22 cellular contexts compared by ENCODE assay signal in the genomic region with DNA sequence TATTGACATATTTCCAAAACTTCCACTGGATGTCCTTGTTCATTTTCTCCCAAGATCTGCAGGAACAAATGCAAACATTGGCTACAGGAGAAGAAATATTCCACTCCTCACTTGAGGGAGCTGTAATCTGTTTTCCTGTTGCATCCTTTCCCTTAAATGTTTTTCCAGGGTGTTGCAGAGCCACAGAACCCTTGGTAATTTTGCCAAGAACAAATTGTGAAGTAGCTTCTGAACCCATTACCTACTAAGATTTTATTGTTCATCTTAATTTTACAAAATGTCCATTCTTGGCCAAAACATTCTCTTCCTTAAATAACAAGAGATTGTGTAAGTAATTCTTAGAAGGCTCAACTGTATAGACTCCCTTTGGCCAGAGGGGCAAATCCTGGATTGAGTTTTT.
A peak's percentile ranks its signal among the peaks of the same experiment; 100 is the strongest.
DNase-seq lines count a peak whose midpoint lies in the region; ATAC-seq, FAIRE-seq and TF ChIP-seq lines count a peak whose summit lies in the region.
"Had no signal": no experiment of that assay in that cellular context is flagged by ENCODE, and none has a peak within 500 bp of the region (broad histone marks: within the 10 kb centered on the region; RNA-seq: fewer than 3 reads in every experiment).

No MANE protein-coding gene starts in this region.

- H3K9me1 ChIP-seq in endothelial cell of umbilical vein (replicated peaks; ENCODE audit: control insufficient read depth, extremely low read depth, insufficient read depth, low read length) = no peaks in the 10 kb centered on the region

- TF ChIP-seq CTCF in endothelial cell of umbilical vein (IDR thresholded peaks at IDR 0.05; ENCODE audit: extremely low read depth in 1 of 2, insufficient read depth in 1 of 2, low read depth in 1 of 2, low read length in 2 of 2) = no peak

- H3K79me2 ChIP-seq in endothelial cell of umbilical vein (ENCODE audit: control insufficient read depth, insufficient read depth, low read length) = no peaks in the 10 kb centered on the region

- no peak overlapping the region for H3K27ac ChIP-seq in endothelial cell of umbilical vein (ENCODE audit: insufficient read depth, low read depth, low read length)
- H3K27ac ChIP-seq: body of pancreas had no signal

- H3K4me2 ChIP-seq in endothelial cell of umbilical vein (ENCODE audit: insufficient read depth, low read length) = no peak overlapping the region
- H3K4me2 ChIP-seq: GM23338 had no signal

- ATAC-seq in Right ventricle myocardium inferior = peak; percentile 44
- no peak for ATAC-seq in HG03097 (IDR thresholded peaks at IDR 0.05; ENCODE audit: low FRiP score, unreplicated experiment)
- ATAC-seq: activated naive CD8-positive, alpha-beta T cell treated with anti-CD3 and anti-CD28 coated beads, Interleukin-2, amount 50 U/mL, for 24 hours; body of pancreas; GM23338; K562 had no signal

- no peak overlapping the region for H2AFZ ChIP-seq in endothelial cell of umbilical vein (ENCODE audit: low read depth, low read length)
- H2AFZ ChIP-seq: GM23338 had no signal

- dilution Hi-C loops in endothelial cell of umbilical vein (cut with MboI; ENCODE audit: extremely low pct_ligation_motif_present, low sequenced_read_pairs) = no loop called here

- no peak for FAIRE-seq in endothelial cell of umbilical vein (lab: Jason Lieb, UNC)
- FAIRE-seq: A204.1, GM18507, K562 had no signal

- TF ChIP-seq POLR2A in endothelial cell of umbilical vein (IDR thresholded peaks at IDR 0.05; ENCODE audit: low read depth, low read length) = no peak

- intact Hi-C loops in Right ventricle myocardium inferior (cut with DNase I) = loop anchor here (5.0 kb wide), 1 partner anchor 58 kb away; no protein-coding TSS in a partner anchor
- intact Hi-C loops in cardiac septum (cut with DNase I) = no loop called here
- intact Hi-C loops in endothelial cell of umbilical vein (cut with micrococcal nuclease) = loop anchor here (1.0 kb wide), 1 partner anchor 8 kb away; no protein-coding TSS in a partner anchor

- POLR2A ChIA-PET in endothelial cell of umbilical vein (lab: Charles Lee) = no interaction called here

- H3K36me3 ChIP-seq in endothelial cell of umbilical vein (ENCODE audit: control insufficient read depth in 2 of 2, extremely low read depth in 1 of 2, insufficient read depth in 2 of 2, low read length in 2 of 2) = no peaks in the 10 kb centered on the region

- no peak overlapping the region for H3K4me3 ChIP-seq in endothelial cell of umbilical vein (replicated peaks in 1 of 3; ENCODE audit: insufficient read depth in 1 of 3, low read depth in 1 of 3, low read length in 3 of 3)
- H3K4me3 ChIP-seq: body of pancreas, GM23338, K562 had no signal

- no TSS peak for BruUV-seq in endothelial cell of umbilical vein (replicated peaks; lab: Mats Ljungman, UMichigan)

- H3K9ac ChIP-seq in endothelial cell of umbilical vein (replicated peaks; ENCODE audit: extremely low read depth, insufficient read depth, low read length) = no peak overlapping the region

- CTCF ChIA-PET in endothelial cell of umbilical vein (lab: Charles Lee) = interaction anchor here (1.5 to 2.1 kb wide), 3 partner anchors 10 to 57 kb away, joined by 3 to 10 read pairs (median 9); no protein-coding TSS in a partner anchor

- H3K9me3 ChIP-seq in endothelial cell of umbilical vein (replicated peaks; ENCODE audit: control insufficient read depth, insufficient read depth, low read length) = no peaks in the 10 kb centered on the region
- H3K9me3 ChIP-seq: body of pancreas had no signal

- no peaks in the 10 kb centered on the region for H3K27me3 ChIP-seq in endothelial cell of umbilical vein (ENCODE audit: control insufficient read depth in 2 of 2, insufficient read depth in 2 of 2, low read length in 2 of 2)
- H3K27me3 ChIP-seq: body of pancreas had no signal

- H4K20me1 ChIP-seq in endothelial cell of umbilical vein (replicated peaks; ENCODE audit: control insufficient read depth, extremely low read depth, insufficient read depth, low read length) = no peaks in the 10 kb centered on the region

- peaks cover 10% of the 10 kb centered on the region for H3K4me1 ChIP-seq in endothelial cell of umbilical vein (ENCODE audit: control insufficient read depth, extremely low read depth, insufficient read depth, low read length)
- H3K4me1 ChIP-seq: body of pancreas had no signal

- DNase-seq in Right ventricle myocardium inferior (ENCODE audit: missing footprints) (no peak), cardiac septum (ENCODE audit: low spot score) (no peak), endothelial cell of umbilical vein (ENCODE audit: low read depth, low spot score) (peak; percentile 33), myocyte (ENCODE audit: low read depth) (peak; percentile 70), superior temporal gyrus (ENCODE audit: extremely low spot score) (peak; percentile 22), activated gamma-delta T cell treated with Interleukin-2 at 50 U/mL for 16 hours (no peak), NCI-H2227 treated with DMSO at 0.1 percent for 48 hours (lab: John Stamatoyannopoulos, UW) (no peak)
- DNase-seq: activated CD4-positive, alpha-beta T cell treated with anti-CD3 and anti-CD28 coated beads for 1 hour; activated gamma-delta T cell; activated naive CD8-positive, alpha-beta T cell treated with anti-CD3 and anti-CD28 coated beads, Interleukin-2, amount 50 U/mL, for 24 hours; DMS79; effector CD8-positive, alpha-beta T cell; GF-D8; glutamatergic neuron; kidney glomerular epithelial cell; MM.1S had no signal

TF ChIP-seq in endothelial cell of umbilical vein, 7 proteins besides CTCF, POLR2A, EP300 and RAD21:
- no peak for TF ChIP-seq FOS (IDR thresholded peaks at IDR 0.05; ENCODE audit: borderline replicate concordance, insufficient read depth, low read length)
- no peak for TF ChIP-seq GATA2 (IDR thresholded peaks at IDR 0.05; ENCODE audit: insufficient read depth, insufficient read length, low read depth, low read length)

Comparison
In these comparisons a context has a peak if more than half of its experiments do, and no peak if none do; other contexts are left out.
1. DNase-seq: peak in endothelial cell of umbilical vein (single experiment), myocyte (single experiment) and superior temporal gyrus (single experiment); none in Right ventricle myocardium inferior (single experiment), cardiac septum (single experiment), activated gamma-delta T cell treated with Interleukin-2 at 50 U/mL for 16 hours (single experiment) and NCI-H2227 treated with DMSO at 0.1 percent for 48 hours (single experiment).